Comparison of ENCODE assay signal across 8 cellular contexts in the genomic region with DNA sequence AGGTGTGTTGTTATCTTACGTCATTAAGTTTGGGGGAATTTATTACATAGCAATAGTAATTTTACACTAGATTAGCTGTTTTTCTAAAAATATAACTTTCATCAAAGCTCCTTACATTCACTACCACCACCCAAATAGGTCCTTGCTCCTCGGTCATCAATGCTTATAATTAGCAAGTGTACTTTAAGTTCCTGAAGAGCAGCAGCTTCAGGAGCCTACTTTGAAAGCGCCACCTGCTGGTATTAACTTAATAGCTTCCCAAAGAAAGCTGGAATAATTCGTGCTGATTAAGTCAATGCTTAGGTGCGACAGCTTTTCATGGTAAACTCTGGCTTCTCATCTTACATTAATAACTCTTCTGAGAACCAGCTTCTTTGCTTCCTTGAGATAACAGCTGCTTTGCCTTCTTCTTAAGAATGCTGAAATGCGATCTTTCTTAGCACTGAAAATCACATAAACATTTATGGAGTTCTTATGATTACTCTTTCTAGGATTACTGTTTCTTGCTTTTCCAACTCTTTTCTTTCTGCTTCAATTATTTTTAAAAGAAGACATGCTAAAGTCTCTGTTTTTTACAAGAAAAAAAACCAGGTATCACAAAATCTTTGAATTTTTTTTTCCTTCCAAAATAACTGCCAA. TPM values are rescaled to one million over a fixed set of nuclear protein-coding genes. Genes with fewer than 3 reads are reported as not detected.
DNase-seq lines count a peak whose midpoint lies in the region; ATAC-seq and TF ChIP-seq lines count a peak whose summit lies in the region.

No MANE protein-coding gene starts in this region.

- H3K27me3 Mint-ChIP-seq in activated naive CD4-positive, alpha-beta T cell treated with anti-CD3 and anti-CD28 coated beads for 36 hours (ENCODE audit: low read depth) = no peaks in the 10 kb centered on the region
- H3K27me3 Mint-ChIP-seq in endothelial cell (ENCODE audit: unreplicated experiment) = no peaks in the 10 kb centered on the region

- H3K36me3 Mint-ChIP-seq in activated naive CD4-positive, alpha-beta T cell treated with anti-CD3 and anti-CD28 coated beads for 36 hours (ENCODE audit: low read depth) = peaks cover 5% of the 10 kb centered on the region
- no peaks in the 10 kb centered on the region for H3K36me3 Mint-ChIP-seq in endothelial cell (ENCODE audit: low read depth, unreplicated experiment)

- intact Hi-C loops in activated naive CD4-positive, alpha-beta T cell treated with anti-CD3 and anti-CD28 coated beads for 36 hours (cut with micrococcal nuclease) = loop anchor here (1.0 kb wide), 2 partner anchors 79 to 304 kb away; no protein-coding TSS in a partner anchor

- CTCF ChIA-PET in activated naive CD4-positive, alpha-beta T cell treated with anti-CD3 and anti-CD28 coated beads for 36 hours (lab: Charles Lee) = interaction anchor here (0.5 to 5.6 kb wide), 44 partner anchors 10 to 406 kb away, joined by 3 to 79 read pairs (median 3); a partner anchor contains a TSS

- peak; percentile 76 for TF ChIP-seq CTCF in endothelial cell (IDR thresholded peaks at IDR 0.05; ENCODE audit: unreplicated experiment)

- H3K4me1 Mint-ChIP-seq in activated naive CD4-positive, alpha-beta T cell treated with anti-CD3 and anti-CD28 coated beads for 36 hours (ENCODE audit: low read depth) = peaks cover 16% of the 10 kb centered on the region
- H3K4me1 Mint-ChIP-seq in endothelial cell (ENCODE audit: unreplicated experiment) = no peaks in the 10 kb centered on the region

- DNase-seq in activated naive CD4-positive, alpha-beta T cell treated with anti-CD3 and anti-CD28 coated beads for 36 hours = peak; percentile 44
- DNase-seq in activated naive CD4-positive, alpha-beta T cell treated with anti-CD3 and anti-CD28 coated beads, Interleukin-2, amount 50 U/mL, for 16 hours = no peak
- peak; percentile 76 for DNase-seq in LoVo (ENCODE audit: low spot score)
- peak; percentile 28 to 51 for DNase-seq in SHP77 (lab: John Stamatoyannopoulos, UW)
- peak; percentile 51 for DNase-seq in endothelial cell (ENCODE audit: low spot score)
- DNase-seq in mucosa of gallbladder (ENCODE audit: low spot score) = peak; percentile 38
- DNase-seq in stimulated activated naive CD8-positive, alpha-beta T cell treated with anti-CD3 and anti-CD28 coated beads, Interleukin-15, Interleukin-2, amounts not matched to agents 100 U/mL and 50 U/mL, for 24 hours = no peak

- no peak for ATAC-seq in HG03039 (IDR thresholded peaks at IDR 0.05; ENCODE audit: unreplicated experiment)
- ATAC-seq in stimulated activated naive CD8-positive, alpha-beta T cell treated with anti-CD3 and anti-CD28 coated beads, Interleukin-15, Interleukin-2, amounts not matched to agents 100 U/mL and 50 U/mL, for 24 hours = no peak

- H3K9me3 Mint-ChIP-seq in activated naive CD4-positive, alpha-beta T cell treated with anti-CD3 and anti-CD28 coated beads for 36 hours = no peaks in the 10 kb centered on the region
- no peaks in the 10 kb centered on the region for H3K9me3 Mint-ChIP-seq in endothelial cell (ENCODE audit: unreplicated experiment)

- no peak overlapping the region for H3K4me3 Mint-ChIP-seq in activated naive CD4-positive, alpha-beta T cell treated with anti-CD3 and anti-CD28 coated beads for 36 hours
- H3K4me3 Mint-ChIP-seq in endothelial cell (ENCODE audit: unreplicated experiment) = no peak overlapping the region

- H3K27ac Mint-ChIP-seq in activated naive CD4-positive, alpha-beta T cell treated with anti-CD3 and anti-CD28 coated beads for 36 hours = no peak overlapping the region
- H3K27ac Mint-ChIP-seq in endothelial cell (ENCODE audit: unreplicated experiment) = no peak overlapping the region

RNA-seq across cellular contexts. Expression of a gene that starts 10.0 kb away (rescaled TPM):
- 1 to 10 TPM in 1 of 2 experiments, under 1 TPM in 1; 0.99 to 1.6 TPM for total RNA-seq in activated naive CD4-positive, alpha-beta T cell treated with anti-CD3 and anti-CD28 coated beads for 36 hours
- total RNA-seq in endothelial cell (ENCODE audit: unreplicated experiment) (0.41 TPM), mucosa of gallbladder (6.2 TPM)

RNA-seq across cellular contexts. Expression of a gene that starts 14.6 kb away (rescaled TPM):
- total RNA-seq in activated naive CD4-positive, alpha-beta T cell treated with anti-CD3 and anti-CD28 coated beads for 36 hours = 10 to 100 TPM; 59.4 to 63.6 TPM
- 23.6 TPM for total RNA-seq in endothelial cell (ENCODE audit: unreplicated experiment)
- total RNA-seq in mucosa of gallbladder = 11.7 TPM

Comparison
In these comparisons a context has a peak if more than half of its experiments do, and no peak if none do; other contexts are left out.
1. DNase-seq: peak in activated naive CD4-positive, alpha-beta T cell treated with anti-CD3 and anti-CD28 coated beads for 36 hours (single experiment), LoVo (single experiment), SHP77 (2 of 2), endothelial cell (single experiment) and mucosa of gallbladder (single experiment); none in activated naive CD4-positive, alpha-beta T cell treated with anti-CD3 and anti-CD28 coated beads, Interleukin-2, amount 50 U/mL, for 16 hours (single experiment) and stimulated activated naive CD8-positive, alpha-beta T cell treated with anti-CD3 and anti-CD28 coated beads, Interleukin-15, Interleukin-2, amounts not matched to agents 100 U/mL and 50 U/mL, for 24 hours (single experiment).